1 cellular context compared by ENCODE assay signal in the genomic region with DNA sequence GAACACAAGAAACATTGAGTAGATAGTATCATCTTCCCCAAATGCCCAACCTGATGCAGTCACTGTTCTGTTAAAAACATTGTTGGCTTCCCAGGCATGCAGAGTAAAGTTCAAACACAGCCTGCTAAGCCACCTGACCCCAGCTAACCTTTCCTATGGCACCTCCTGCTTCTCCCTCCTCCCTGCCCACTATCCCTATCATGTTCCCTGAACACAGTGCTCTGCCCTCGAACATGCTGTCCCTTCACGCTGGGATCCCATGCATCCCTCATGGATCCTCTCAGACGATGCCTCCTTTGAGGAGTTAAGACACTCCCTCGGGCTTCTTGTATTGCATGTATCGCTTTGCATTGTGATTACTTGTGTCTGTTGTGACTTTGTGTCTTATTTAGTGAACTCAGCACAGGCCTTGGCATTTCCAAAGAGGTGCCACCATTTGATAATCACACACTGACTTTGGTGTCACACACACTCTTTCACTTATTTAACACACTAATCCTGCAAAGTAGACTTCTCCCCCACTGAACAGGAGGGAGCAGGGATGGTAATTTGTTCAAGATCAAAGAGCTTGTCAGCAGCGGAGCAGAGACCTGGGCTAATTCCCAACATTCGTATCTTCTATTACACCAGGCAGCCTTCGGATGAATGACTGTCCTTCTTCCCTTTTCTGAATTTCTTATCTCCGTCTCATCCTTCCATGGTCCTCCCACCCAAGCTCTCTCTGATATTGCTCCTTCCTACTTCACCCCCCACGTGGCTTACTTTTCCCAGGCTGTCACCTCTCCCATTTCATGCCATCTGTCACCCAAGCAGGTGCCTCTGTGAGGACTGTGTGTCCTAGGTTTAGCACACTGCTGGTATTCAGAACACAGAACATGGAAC.
TF ChIP-seq lines count a peak whose summit lies in the region.

No MANE protein-coding gene starts in this region.

TF ChIP-seq in GM23338, 12 proteins besides CTCF, POLR2A, EP300 and RAD21:
- TF ChIP-seq REST (IDR thresholded peaks at IDR 0.05; ENCODE audit: unreplicated experiment) (no peak), CREB1 (CRISPR knock-in tag; IDR thresholded peaks at IDR 0.05; ENCODE audit: low read depth) (no peak), EZH2phosphoT487 (IDR thresholded peaks at IDR 0.05; ENCODE audit: unreplicated experiment) (no peak), ZNF114 (CRISPR knock-in tag; IDR thresholded peaks at IDR 0.05) (no peak), STAT1 (IDR thresholded peaks at IDR 0.05; ENCODE audit: unreplicated experiment) (no peak), EZH2 (IDR thresholded peaks at IDR 0.05; ENCODE audit: low read depth, unreplicated experiment) (no peak), ZNF331 (CRISPR knock-in tag; IDR thresholded peaks at IDR 0.05; ENCODE audit: low read depth) (no peak), JUNB (IDR thresholded peaks at IDR 0.05; ENCODE audit: unreplicated experiment) (no peak), POLR2AphosphoS5 (IDR thresholded peaks at IDR 0.05; ENCODE audit: low read depth) (no peak), NANOG (IDR thresholded peaks at IDR 0.05; ENCODE audit: borderline replicate concordance) (no peak)
- TF ChIP-seq, protein P1, sequence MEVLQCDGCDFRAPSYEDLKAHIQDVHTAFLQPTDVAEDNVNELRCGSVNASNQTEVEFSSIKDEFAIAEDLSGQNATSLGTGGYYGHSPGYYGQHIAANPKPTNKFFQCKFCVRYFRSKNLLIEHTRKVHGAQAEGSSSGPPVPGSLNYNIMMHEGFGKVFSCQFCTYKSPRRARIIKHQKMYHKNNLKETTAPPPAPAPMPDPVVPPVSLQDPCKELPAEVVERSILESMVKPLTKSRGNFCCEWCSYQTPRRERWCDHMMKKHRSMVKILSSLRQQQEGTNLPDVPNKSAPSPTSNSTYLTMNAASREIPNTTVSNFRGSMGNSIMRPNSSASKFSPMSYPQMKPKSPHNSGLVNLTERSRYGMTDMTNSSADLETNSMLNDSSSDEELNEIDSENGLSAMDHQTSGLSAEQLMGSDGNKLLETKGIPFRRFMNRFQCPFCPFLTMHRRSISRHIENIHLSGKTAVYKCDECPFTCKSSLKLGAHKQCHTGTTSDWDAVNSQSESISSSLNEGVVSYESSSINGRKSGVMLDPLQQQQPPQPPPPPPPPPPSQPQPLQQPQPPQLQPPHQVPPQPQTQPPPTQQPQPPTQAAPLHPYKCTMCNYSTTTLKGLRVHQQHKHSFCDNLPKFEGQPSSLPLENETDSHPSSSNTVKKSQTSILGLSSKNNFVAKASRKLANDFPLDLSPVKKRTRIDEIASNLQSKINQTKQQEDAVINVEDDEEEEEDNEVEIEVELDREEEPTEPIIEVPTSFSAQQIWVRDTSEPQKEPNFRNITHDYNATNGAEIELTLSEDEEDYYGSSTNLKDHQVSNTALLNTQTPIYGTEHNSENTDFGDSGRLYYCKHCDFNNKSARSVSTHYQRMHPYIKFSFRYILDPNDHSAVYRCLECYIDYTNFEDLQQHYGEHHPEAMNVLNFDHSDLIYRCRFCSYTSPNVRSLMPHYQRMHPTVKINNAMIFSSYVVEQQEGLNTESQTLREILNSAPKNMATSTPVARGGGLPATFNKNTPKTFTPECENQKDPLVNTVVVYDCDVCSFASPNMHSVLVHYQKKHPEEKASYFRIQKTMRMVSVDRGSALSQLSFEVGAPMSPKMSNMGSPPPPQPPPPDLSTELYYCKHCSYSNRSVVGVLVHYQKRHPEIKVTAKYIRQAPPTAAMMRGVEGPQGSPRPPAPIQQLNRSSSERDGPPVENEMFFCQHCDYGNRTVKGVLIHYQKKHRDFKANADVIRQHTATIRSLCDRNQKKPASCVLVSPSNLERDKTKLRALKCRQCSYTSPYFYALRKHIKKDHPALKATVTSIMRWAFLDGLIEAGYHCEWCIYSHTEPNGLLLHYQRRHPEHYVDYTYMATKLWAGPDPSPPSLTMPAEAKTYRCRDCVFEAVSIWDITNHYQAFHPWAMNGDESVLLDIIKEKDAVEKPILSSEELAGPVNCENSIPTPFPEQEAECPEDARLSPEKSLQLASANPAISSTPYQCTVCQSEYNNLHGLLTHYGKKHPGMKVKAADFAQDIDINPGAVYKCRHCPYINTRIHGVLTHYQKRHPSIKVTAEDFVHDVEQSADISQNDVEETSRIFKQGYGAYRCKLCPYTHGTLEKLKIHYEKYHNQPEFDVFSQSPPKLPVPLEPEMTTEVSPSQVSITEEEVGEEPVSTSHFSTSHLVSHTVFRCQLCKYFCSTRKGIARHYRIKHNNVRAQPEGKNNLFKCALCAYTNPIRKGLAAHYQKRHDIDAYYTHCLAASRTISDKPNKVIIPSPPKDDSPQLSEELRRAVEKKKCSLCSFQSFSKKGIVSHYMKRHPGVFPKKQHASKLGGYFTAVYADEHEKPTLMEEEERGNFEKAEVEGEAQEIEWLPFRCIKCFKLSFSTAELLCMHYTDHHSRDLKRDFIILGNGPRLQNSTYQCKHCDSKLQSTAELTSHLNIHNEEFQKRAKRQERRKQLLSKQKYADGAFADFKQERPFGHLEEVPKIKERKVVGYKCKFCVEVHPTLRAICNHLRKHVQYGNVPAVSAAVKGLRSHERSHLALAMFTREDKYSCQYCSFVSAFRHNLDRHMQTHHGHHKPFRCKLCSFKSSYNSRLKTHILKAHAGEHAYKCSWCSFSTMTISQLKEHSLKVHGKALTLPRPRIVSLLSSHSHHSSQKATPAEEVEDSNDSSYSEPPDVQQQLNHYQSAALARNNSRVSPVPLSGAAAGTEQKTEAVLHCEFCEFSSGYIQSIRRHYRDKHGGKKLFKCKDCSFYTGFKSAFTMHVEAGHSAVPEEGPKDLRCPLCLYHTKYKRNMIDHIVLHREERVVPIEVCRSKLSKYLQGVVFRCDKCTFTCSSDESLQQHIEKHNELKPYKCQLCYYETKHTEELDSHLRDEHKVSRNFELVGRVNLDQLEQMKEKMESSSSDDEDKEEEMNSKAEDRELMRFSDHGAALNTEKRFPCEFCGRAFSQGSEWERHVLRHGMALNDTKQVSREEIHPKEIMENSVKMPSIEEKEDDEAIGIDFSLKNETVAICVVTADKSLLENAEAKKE (CRISPR knock-in tag; IDR thresholded peaks at IDR 0.05), result no peak
- TF ChIP-seq, protein P2, sequence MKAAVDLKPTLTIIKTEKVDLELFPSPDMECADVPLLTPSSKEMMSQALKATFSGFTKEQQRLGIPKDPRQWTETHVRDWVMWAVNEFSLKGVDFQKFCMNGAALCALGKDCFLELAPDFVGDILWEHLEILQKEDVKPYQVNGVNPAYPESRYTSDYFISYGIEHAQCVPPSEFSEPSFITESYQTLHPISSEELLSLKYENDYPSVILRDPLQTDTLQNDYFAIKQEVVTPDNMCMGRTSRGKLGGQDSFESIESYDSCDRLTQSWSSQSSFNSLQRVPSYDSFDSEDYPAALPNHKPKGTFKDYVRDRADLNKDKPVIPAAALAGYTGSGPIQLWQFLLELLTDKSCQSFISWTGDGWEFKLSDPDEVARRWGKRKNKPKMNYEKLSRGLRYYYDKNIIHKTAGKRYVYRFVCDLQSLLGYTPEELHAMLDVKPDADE (IDR thresholded peaks at IDR 0.05), result no peak
